ENCODE assay signal across 8 cellular contexts in the genomic region with DNA sequence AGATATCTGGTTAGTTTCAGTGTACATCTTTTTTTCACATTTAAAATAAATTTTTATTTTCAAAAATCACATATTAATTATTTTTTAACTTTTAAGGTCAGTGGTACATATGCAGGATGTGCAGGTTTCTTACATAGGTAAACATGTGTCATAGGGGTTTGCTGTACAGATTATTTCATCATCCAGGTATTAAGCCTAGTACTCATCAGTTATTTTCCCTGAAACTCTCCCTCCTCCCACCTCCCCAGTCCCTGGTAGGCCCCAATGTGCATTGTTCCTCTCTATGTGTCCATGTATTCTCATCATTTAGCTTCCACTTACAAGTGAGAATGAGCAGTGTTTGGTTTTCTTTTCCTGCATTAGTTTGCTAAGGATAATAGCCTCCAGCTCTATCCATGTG.
"Had no signal": no experiment of that assay in that cellular context is flagged by ENCODE, and none has a peak within 500 bp of the region (broad histone marks: within the 10 kb centered on the region; RNA-seq: fewer than 3 reads in every experiment).

No MANE protein-coding gene starts in this region.

- H3K4me3 ChIP-seq: K562 had no signal

- DNase-seq: IMR-90, KBM-7, KG1 had no signal

- FAIRE-seq: HepG2, HTR-8/SVneo, K562 had no signal

- H3K27ac ChIP-seq: HL-60, KMS-11 had no signal

- H3K9ac ChIP-seq: KMS-11 had no signal

- ATAC-seq: HepG2, K562 had no signal
